In genomic region chr17:80025140-80025539, GRCh38 we compare ENCODE assay signal across 12 cellular contexts. TPM values are rescaled to one million over a fixed set of nuclear protein-coding genes. Genes with fewer than 3 reads are reported as not detected.
DNase-seq lines count a peak whose midpoint lies in the region; ATAC-seq, FAIRE-seq and TF ChIP-seq lines count a peak whose summit lies in the region.
"Had no signal": no experiment of that assay in that cellular context is flagged by ENCODE, and none has a peak within 500 bp of the region (broad histone marks: within the 10 kb centered on the region; RNA-seq: fewer than 3 reads in every experiment).

No MANE protein-coding gene starts in this region.

- H4K91ac ChIP-seq in H9 (ENCODE audit: insufficient read length, low read depth, low read length) (no peak overlapping the region), H1 (replicated peaks; ENCODE audit: insufficient read length, low read length) (no peak overlapping the region)

- H2BK120ac ChIP-seq in H9 (ENCODE audit: low read depth, low read length, poor library complexity, severe bottlenecking) (no peak overlapping the region), H1 (replicated peaks; ENCODE audit: low read depth, low read length) (no peak overlapping the region)

- TF ChIP-seq CTCF in H9 (conservative IDR thresholded peaks at IDR 0.05) (no peak; the same call in 2 of the 3 replicates), H1 (IDR thresholded peaks at IDR 0.05; ENCODE audit: control extremely low read depth in 1 of 3, insufficient read depth in 1 of 3, low read depth in 1 of 3, low read length in 3 of 3) (no peak), nephron progenitor cell (IDR thresholded peaks at IDR 0.05) (no peak)

- H2BK12ac ChIP-seq in H9 (ENCODE audit: insufficient read length, low read depth, low read length) (no peak overlapping the region), H1 (ENCODE audit: low read depth, low read length) (no peak overlapping the region)

- H3K27me3 Mint-ChIP-seq in H9 (ENCODE audit: low read depth) (no peaks in the 10 kb centered on the region), nephron progenitor cell (ENCODE audit: low read depth, poor library complexity) (no peaks in the 10 kb centered on the region)
- H3K27me3 Mint-ChIP-seq: activated CD4-positive, alpha-beta T cell treated with anti-CD3 and anti-CD28 coated beads, Interleukin-2, amount 10 ng/mL, durations not matched to agents 7 days and 5 days had no signal

- H3K23me2 ChIP-seq in H9 (ENCODE audit: insufficient read length, low read depth, low read length, poor library complexity, severe bottlenecking) (no peaks in the 10 kb centered on the region), H1 (ENCODE audit: low read depth, low read length) (peaks cover 14% of the 10 kb centered on the region)

- H3K4me2 ChIP-seq in H9 (ENCODE audit: insufficient read depth, insufficient read length, low read length) (no peak overlapping the region), H1 (ENCODE audit: insufficient read depth in 1 of 2, low read depth in 2 of 2, low read length in 2 of 2) (peak overlapping the region in 1 of 2 experiments; percentile 36; a peak in 2 of 4 replicates)

- no peaks in the 10 kb centered on the region for H3K27me3 ChIP-seq in H9 (ENCODE audit: insufficient read depth, low read length)
- H3K27me3 ChIP-seq in H1 (replicated peaks in 1 of 4; ENCODE audit: control insufficient read depth in 3 of 4, extremely low read depth in 1 of 4, insufficient read depth in 3 of 4, low read length in 3 of 4) = no peaks in the 10 kb centered on the region; a peak in 1 of 7 replicates
- H3K27me3 ChIP-seq: right atrium auricular region, suprapubic skin had no signal

- TF ChIP-seq POLR2A in H1 (IDR thresholded peaks at IDR 0.05; ENCODE audit: control extremely low read depth in 1 of 2, low read depth in 2 of 2, low read length in 2 of 2) (no peak), erythroblast (IDR thresholded peaks at IDR 0.05; ENCODE audit: low read length) (no peak)

- no peak for TF ChIP-seq RAD21 in H1 (IDR thresholded peaks at IDR 0.05 in 1 of 2, conservative IDR thresholded peaks at IDR 0.05 in 1 of 2; ENCODE audit: low read depth in 2 of 2, low read length in 2 of 2)

- H3K27ac Mint-ChIP-seq in H9 = no peak overlapping the region
- H3K27ac Mint-ChIP-seq in nephron progenitor cell = no peak overlapping the region
- H3K27ac Mint-ChIP-seq: activated CD4-positive, alpha-beta T cell treated with anti-CD3 and anti-CD28 coated beads, Interleukin-2, amount 10 ng/mL, durations not matched to agents 7 days and 5 days had no signal

- H3K27ac ChIP-seq in H9 (ENCODE audit: insufficient read length, low read depth, low read length) (no peak overlapping the region), H1 (ENCODE audit: low read depth, low read length) (no peak overlapping the region)
- H3K27ac ChIP-seq: right atrium auricular region, suprapubic skin had no signal

- no peak overlapping the region for H3K4ac ChIP-seq in H9 (ENCODE audit: low read depth, low read length)
- no peak overlapping the region for H3K4ac ChIP-seq in H1 (replicated peaks; ENCODE audit: insufficient read length, low read depth, low read length)

- no peak overlapping the region for H2AK5ac ChIP-seq in H9 (ENCODE audit: insufficient read length, low read length)
- peak overlapping the region; percentile 99; the same call in 1 of the 2 replicates for H2AK5ac ChIP-seq in H1 (ENCODE audit: low read depth, low read length)

- no peak overlapping the region for H3K18ac ChIP-seq in H9 (ENCODE audit: insufficient read length, low read depth, low read length)
- no peak overlapping the region for H3K18ac ChIP-seq in H1 (ENCODE audit: extremely low read depth, low read length)

- H3K56ac ChIP-seq in H9 (ENCODE audit: insufficient read length, low read depth, low read length) = no peak overlapping the region
- no peak overlapping the region for H3K56ac ChIP-seq in H1 (replicated peaks; ENCODE audit: insufficient read length, low read depth, low read length)

- H3K4me3 Mint-ChIP-seq in H9 = no peak overlapping the region
- H3K4me3 Mint-ChIP-seq in nephron progenitor cell = no peak overlapping the region
- H3K4me3 Mint-ChIP-seq: activated CD4-positive, alpha-beta T cell treated with anti-CD3 and anti-CD28 coated beads, Interleukin-2, amount 10 ng/mL, durations not matched to agents 7 days and 5 days had no signal

- H3K14ac ChIP-seq in H9 (ENCODE audit: insufficient read depth, low read length) = no peak overlapping the region
- H3K14ac ChIP-seq in H1 (ENCODE audit: insufficient read length) = no peak overlapping the region

- H2BK5ac ChIP-seq in H9 (ENCODE audit: insufficient read length, low read length) (no peak overlapping the region), H1 (ENCODE audit: low read depth, low read length) (peak overlapping the region; percentile 84; the same call in 1 of the 2 replicates)

- H3K36me3 Mint-ChIP-seq in H9 (ENCODE audit: insufficient read depth in 1 of 3, low read depth in 3 of 3) (peaks cover 7 to 20% (median 11%) of the 10 kb centered on the region in 3 experiments; a peak in 6 of 7 replicates), nephron progenitor cell (ENCODE audit: low read depth) (peaks cover 30% of the 10 kb centered on the region)

- H4K8ac ChIP-seq in H9 (replicated peaks; ENCODE audit: insufficient read length, low read depth, low read length) = no peak overlapping the region
- no peak overlapping the region for H4K8ac ChIP-seq in H1 (ENCODE audit: extremely low read depth, insufficient read depth, low read length)

- H4K20me1 ChIP-seq in H9 (ENCODE audit: control insufficient read depth, insufficient read depth, insufficient read length) = peaks cover 10% of the 10 kb centered on the region
- peaks cover 22 to 38% of the 10 kb centered on the region in 2 experiments for H4K20me1 ChIP-seq in H1 (replicated peaks in 1 of 2; ENCODE audit: control insufficient read depth in 1 of 2, insufficient read depth in 2 of 2, low read length in 2 of 2)

- no peak overlapping the region for H3K9ac ChIP-seq in H9 (ENCODE audit: extremely low read depth, insufficient read length, low read length)
- H3K9ac ChIP-seq in H1 (replicated peaks in 1 of 4; ENCODE audit: extremely low read depth in 1 of 4, low read depth in 3 of 4, low read length in 3 of 4) = no peak overlapping the region

- H2AFZ ChIP-seq in H9 (ENCODE audit: low read length) (no peak overlapping the region), H1 (ENCODE audit: low read length) (no peak overlapping the region)

- no peaks in the 10 kb centered on the region for H3K79me1 ChIP-seq in H9 (ENCODE audit: insufficient read depth, low read depth, low read length, poor library complexity, severe bottlenecking)
- H3K79me1 ChIP-seq in H1 (ENCODE audit: low read depth, low read length) = peaks cover 27% of the 10 kb centered on the region

- H3K9me3 Mint-ChIP-seq in H9 (peaks cover 0 to 5% of the 10 kb centered on the region in 2 experiments; a peak in 1 of 5 replicates), nephron progenitor cell (no peaks in the 10 kb centered on the region)
- H3K9me3 Mint-ChIP-seq: activated CD4-positive, alpha-beta T cell treated with anti-CD3 and anti-CD28 coated beads, Interleukin-2, amount 10 ng/mL, durations not matched to agents 7 days and 5 days had no signal

- no peak overlapping the region for H3K23ac ChIP-seq in H9 (ENCODE audit: insufficient read length, low read depth, low read length)
- H3K23ac ChIP-seq in H1 (ENCODE audit: insufficient read length) = no peak overlapping the region

- no peak overlapping the region for H3T11ph ChIP-seq in H9 (ENCODE audit: low read length)

- H3K9me3 ChIP-seq in H9 (ENCODE audit: control insufficient read depth, low read depth, low read length) (no peaks in the 10 kb centered on the region), H1 (ENCODE audit: insufficient read depth in 2 of 2, low read depth in 1 of 2, low read length in 1 of 2) (no peaks in the 10 kb centered on the region)
- H3K9me3 ChIP-seq: right atrium auricular region, suprapubic skin had no signal

- CTCF ChIA-PET in H1 (lab: Charles Lee; ENCODE audit: partially characterized antibody) = interaction anchor here (10.8 kb wide), 1 partner anchor 18 kb away, joined by 110 read pairs; no protein-coding TSS in a partner anchor

- peaks cover 3% of the 10 kb centered on the region; the same call in 1 of the 2 replicates for H3K4me1 ChIP-seq in H9 (ENCODE audit: insufficient read depth, low read length)
- H3K4me1 ChIP-seq in H1 (replicated peaks in 1 of 4; ENCODE audit: control insufficient read depth in 3 of 4, insufficient read depth in 4 of 4, low read length in 3 of 4) = peaks cover 0 to 8% (median 2%) of the 10 kb centered on the region in 4 experiments; a peak in 6 of 7 replicates

- no peak for ATAC-seq in HG03460 (IDR thresholded peaks at IDR 0.05; ENCODE audit: unreplicated experiment)
- no peak for ATAC-seq in HG02884 (IDR thresholded peaks at IDR 0.05; ENCODE audit: unreplicated experiment)

- no peak overlapping the region for H2BK15ac ChIP-seq in H9 (ENCODE audit: low read depth, low read length)
- no peak overlapping the region for H2BK15ac ChIP-seq in H1 (ENCODE audit: low read length)

- H3K4me3 ChIP-seq in H1 (ENCODE audit: extremely low read depth in 1 of 4, insufficient read depth in 2 of 4, low read depth in 3 of 4, low read length in 4 of 4) = no peak overlapping the region
- H3K4me3 ChIP-seq: right atrium auricular region, suprapubic skin had no signal

- no CpG with 5 or more reads among the region's 11 CpGs for WGBS in H9 (ENCODE audit: extremely low coverage, insufficient read length, low lambda C conversion rate)
- 70% methylated on average over 10 of the region's 11 CpGs; no CpG with 5 or more reads in 1 of the 2 experiments for WGBS in H1 (ENCODE audit: extremely low coverage in 1 of 2, insufficient coverage in 1 of 2, insufficient read length in 1 of 2, insufficient replicate concordance in 2 of 2, low coverage in 1 of 2, low lambda C conversion rate in 2 of 2, missing lambda C conversion rate in 1 of 2), 2 experiments

- no peak for TF ChIP-seq EP300 in H1 (IDR thresholded peaks at IDR 0.05; ENCODE audit: borderline replicate concordance in 1 of 2, low read depth in 2 of 2, low read length in 2 of 2)

- POLR2A ChIA-PET in H1 (lab: Charles Lee; ENCODE audit: partially characterized antibody) = interaction anchor here (1.0 to 2.6 kb wide), 4 partner anchors 8 to 16 kb away, joined by 3 to 15 read pairs (median 10); partner anchors contain the start of gene TBC1D16

- no peak for FAIRE-seq in H1 (lab: Jason Lieb, UNC)

- no peaks in the 10 kb centered on the region; a peak in 1 of 8 replicates for H3K36me3 ChIP-seq in H1 (ENCODE audit: control insufficient read depth in 2 of 4, insufficient read depth in 4 of 4, low read length in 3 of 4)
- H3K36me3 ChIP-seq: right atrium auricular region, suprapubic skin had no signal

- H4K5ac ChIP-seq in H9 (ENCODE audit: insufficient read length, low read depth, low read length) (no peak overlapping the region), H1 (ENCODE audit: insufficient read length, low read depth, low read length) (no peak overlapping the region)

- no peak overlapping the region for H2BK20ac ChIP-seq in H9 (ENCODE audit: low read depth, low read length, poor library complexity, severe bottlenecking)
- no peak overlapping the region for H2BK20ac ChIP-seq in H1 (ENCODE audit: low read length)

- DNase-seq in H9 = peak; percentile 66
- DNase-seq in NCI-H2196 treated with DMSO at 0.1 percent for 48 hours (lab: John Stamatoyannopoulos, UW; ENCODE audit: unreplicated experiment) = peak; percentile 76
- no peak for DNase-seq in H1 (ENCODE audit: low read depth in 1 of 2, low spot score in 2 of 2)
- peak; percentile 27 for DNase-seq in nephron progenitor cell
- DNase-seq in amygdala (lab: John Stamatoyannopoulos, UW) = no peak
- no peak for DNase-seq in erythroblast (lab: John Stamatoyannopoulos, UW)
- DNase-seq: activated CD4-positive, alpha-beta T cell treated with anti-CD3 and anti-CD28 coated beads, Interleukin-2, amount 10 ng/mL, durations not matched to agents 7 days and 5 days; NK-92 treated with Interleukin-12 subunit alpha and Interleukin-12 subunit beta, amount 100 ng/mL, for 24 hours had no signal

- H3K4me1 Mint-ChIP-seq in H9 (peaks cover 13 to 26% of the 10 kb centered on the region in 2 experiments), nephron progenitor cell (peaks cover 36% of the 10 kb centered on the region)
- H3K4me1 Mint-ChIP-seq: activated CD4-positive, alpha-beta T cell treated with anti-CD3 and anti-CD28 coated beads, Interleukin-2, amount 10 ng/mL, durations not matched to agents 7 days and 5 days had no signal

- H3K79me2 ChIP-seq in H9 (ENCODE audit: insufficient read depth, low read length) (peaks cover 22% of the 10 kb centered on the region; the same call in 1 of the 2 replicates), H1 (ENCODE audit: control insufficient read depth in 1 of 2, insufficient read depth in 2 of 2, low read length in 2 of 2) (peaks cover 17 to 82% of the 10 kb centered on the region in 2 experiments)

RNA-seq across cellular contexts. Expression of gene TBC1D16, which starts 10.5 kb away (rescaled TPM):
- total RNA-seq in H9 (2021) = 82.7 and 85.8 TPM in 2 replicates
- 109 and 111 TPM in 2 replicates for total RNA-seq in H1 (2021; fragmentation: NEBNext Ultra II Directional; extraction: Animal tissue kit (Norgen Biotek cat#: 25700))
- polyA plus RNA-seq in H1 (2011; rRNA removed) = 21.1 and 29.7 TPM in 2 replicates
- 28.8 TPM for polyA plus RNA-seq in H1 (2011; cell fraction: cytosol; rRNA removed)
- 47.7 TPM for polyA plus RNA-seq in H1 (2011; cell fraction: nucleus; rRNA removed)
- 46.6 to 63.2 TPM (median 51.9 TPM) in 4 replicates for polyA plus RNA-seq in H1 (2012, experiment 1 of 2)
- polyA plus RNA-seq in H1 (2012, experiment 2 of 2) = 41.5 TPM
- 32.7 TPM for polyA plus RNA-seq in H1 (2013, experiment 1 of 2)
- 34.5 TPM for polyA plus RNA-seq in H1 (2013, experiment 2 of 2)
- 64.0 and 65.1 TPM in 2 replicates for polyA minus RNA-seq in H1 (2011; rRNA and poly(A)+ RNA removed)
- 50.4 TPM for polyA minus RNA-seq in H1 (2011; cell fraction: cytosol; rRNA and poly(A)+ RNA removed)
- polyA minus RNA-seq in H1 (2011; cell fraction: nucleus; rRNA and poly(A)+ RNA removed) = 44.3 TPM

RNA-seq across cellular contexts. Expression of gene CCDC40, which starts 11.3 kb away (rescaled TPM):
- total RNA-seq in H9 (2021) = 7.8 and 8.9 TPM in 2 replicates
- 11.5 and 11.6 TPM in 2 replicates for total RNA-seq in H1 (2021; fragmentation: NEBNext Ultra II Directional; extraction: Animal tissue kit (Norgen Biotek cat#: 25700))
- polyA plus RNA-seq in H1 (2011; rRNA removed) = 4.1 and 4.8 TPM in 2 replicates
- polyA plus RNA-seq in H1 (2011; cell fraction: cytosol; rRNA removed) = 6.4 TPM
- 11.8 TPM for polyA plus RNA-seq in H1 (2011; cell fraction: nucleus; rRNA removed)
- polyA plus RNA-seq in H1 (2012, experiment 1 of 2) = 8.1 to 15.2 TPM (median 9.5 TPM) in 4 replicates
- polyA plus RNA-seq in H1 (2012, experiment 2 of 2) = 3.3 TPM
- 3.0 TPM for polyA plus RNA-seq in H1 (2013, experiment 1 of 2)
- polyA plus RNA-seq in H1 (2013, experiment 2 of 2) = 2.9 TPM
- polyA minus RNA-seq in H1 (2011; rRNA and poly(A)+ RNA removed) = 3.7 and 4.0 TPM in 2 replicates
- polyA minus RNA-seq in H1 (2011; cell fraction: cytosol; rRNA and poly(A)+ RNA removed) = 8.0 TPM
- polyA minus RNA-seq in H1 (2011; cell fraction: nucleus; rRNA and poly(A)+ RNA removed) = 3.8 TPM
- total RNA-seq: activated CD4-positive, alpha-beta T cell treated with anti-CD3 and anti-CD28 coated beads, Interleukin-2, amount 10 ng/mL, durations not matched to agents 7 days and 5 days had no signal

Comparison
In these comparisons a context has a peak if more than half of its experiments do, and no peak if none do; other contexts are left out.
1. DNase-seq: peak in H9 (single experiment), NCI-H2196 treated with DMSO at 0.1 percent for 48 hours (single experiment) and nephron progenitor cell (single experiment); none in H1 (0 of 2), amygdala (0 of 56) and erythroblast (0 of 2).